In the genomic region with DNA sequence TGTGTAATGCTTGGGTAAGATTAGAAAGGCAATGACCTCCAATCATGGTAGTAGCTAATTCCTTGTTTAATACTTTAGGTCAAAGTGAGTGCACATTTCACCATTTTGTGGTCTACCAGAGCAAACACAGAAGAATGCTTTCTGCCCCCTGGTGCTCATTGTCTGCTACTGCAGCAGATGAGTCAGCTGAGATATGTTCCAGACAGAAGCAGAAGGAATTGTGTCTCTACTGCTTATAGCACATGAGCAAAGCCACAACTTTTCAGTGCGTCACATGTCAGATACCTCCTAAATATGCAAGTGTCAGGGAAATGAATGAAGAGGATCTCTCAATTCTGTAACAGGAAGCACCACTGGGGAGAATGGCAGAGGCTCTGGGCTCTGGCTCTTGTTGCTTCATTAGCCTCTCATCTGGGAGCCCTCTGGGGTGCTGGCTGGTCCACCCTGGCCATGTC, we compare ENCODE assay signal across 1 cellular context.
TF ChIP-seq lines count a peak whose summit lies in the region.

No MANE protein-coding gene starts in this region.

TF ChIP-seq in HepG2, 621 proteins besides CTCF, POLR2A, EP300 and RAD21 (continued from another document and continues in another):
- TF ChIP-seq, protein P1, sequence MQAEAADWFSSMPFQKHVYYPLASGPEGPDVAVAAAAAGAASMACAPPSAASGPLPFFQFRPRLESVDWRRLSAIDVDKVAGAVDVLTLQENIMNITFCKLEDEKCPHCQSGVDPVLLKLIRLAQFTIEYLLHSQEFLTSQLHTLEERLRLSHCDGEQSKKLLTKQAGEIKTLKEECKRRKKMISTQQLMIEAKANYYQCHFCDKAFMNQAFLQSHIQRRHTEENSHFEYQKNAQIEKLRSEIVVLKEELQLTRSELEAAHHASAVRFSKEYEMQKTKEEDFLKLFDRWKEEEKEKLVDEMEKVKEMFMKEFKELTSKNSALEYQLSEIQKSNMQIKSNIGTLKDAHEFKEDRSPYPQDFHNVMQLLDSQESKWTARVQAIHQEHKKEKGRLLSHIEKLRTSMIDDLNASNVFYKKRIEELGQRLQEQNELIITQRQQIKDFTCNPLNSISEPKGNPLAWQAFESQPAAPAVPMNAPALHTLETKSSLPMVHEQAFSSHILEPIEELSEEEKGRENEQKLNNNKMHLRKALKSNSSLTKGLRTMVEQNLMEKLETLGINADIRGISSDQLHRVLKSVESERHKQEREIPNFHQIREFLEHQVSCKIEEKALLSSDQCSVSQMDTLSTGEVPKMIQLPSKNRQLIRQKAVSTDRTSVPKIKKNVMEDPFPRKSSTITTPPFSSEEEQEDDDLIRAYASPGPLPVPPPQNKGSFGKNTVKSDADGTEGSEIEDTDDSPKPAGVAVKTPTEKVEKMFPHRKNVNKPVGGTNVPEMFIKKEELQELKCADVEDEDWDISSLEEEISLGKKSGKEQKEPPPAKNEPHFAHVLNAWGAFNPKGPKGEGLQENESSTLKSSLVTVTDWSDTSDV (CRISPR knock-in tag; IDR thresholded peaks at IDR 0.05): no peak
- TF ChIP-seq ZNF543 (CRISPR knock-in tag; IDR thresholded peaks at IDR 0.05): no peak
- TF ChIP-seq, protein P2, sequence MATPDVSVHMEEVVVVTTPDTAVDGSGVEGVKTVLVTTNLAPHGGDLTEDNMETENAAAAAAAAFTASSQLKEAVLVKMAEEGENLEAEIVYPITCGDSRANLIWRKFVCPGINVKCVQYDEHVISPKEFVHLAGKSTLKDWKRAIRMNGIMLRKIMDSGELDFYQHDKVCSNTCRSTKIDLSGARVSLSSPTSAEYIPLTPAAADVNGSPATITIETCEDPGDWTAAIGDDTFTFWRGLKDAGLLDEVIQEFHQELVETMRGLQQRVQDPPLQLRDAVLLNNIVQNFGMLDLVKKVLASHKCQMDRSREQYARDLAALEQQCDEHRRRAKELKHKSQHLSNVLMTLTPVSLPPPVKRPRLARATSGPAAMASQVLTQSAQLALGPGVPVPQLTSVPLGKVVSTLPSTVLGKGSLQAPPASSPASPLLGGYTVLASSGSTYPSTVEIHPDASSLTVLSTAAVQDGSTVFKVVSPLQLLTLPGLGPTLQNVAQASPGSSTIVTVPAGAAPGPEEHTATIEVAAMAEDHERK (CRISPR knock-in tag; IDR thresholded peaks at IDR 0.05; ENCODE audit: low read depth): no peak
- peak; percentile 95 for TF ChIP-seq STAG1 (CRISPR knock-in tag; IDR thresholded peaks at IDR 0.05)
- no peak for TF ChIP-seq BORCS8-MEF2B (CRISPR knock-in tag; IDR thresholded peaks at IDR 0.05)
- no peak for TF ChIP-seq ZSCAN21 (CRISPR knock-in tag; IDR thresholded peaks at IDR 0.05; ENCODE audit: borderline replicate concordance)
- TF ChIP-seq, protein P3, sequence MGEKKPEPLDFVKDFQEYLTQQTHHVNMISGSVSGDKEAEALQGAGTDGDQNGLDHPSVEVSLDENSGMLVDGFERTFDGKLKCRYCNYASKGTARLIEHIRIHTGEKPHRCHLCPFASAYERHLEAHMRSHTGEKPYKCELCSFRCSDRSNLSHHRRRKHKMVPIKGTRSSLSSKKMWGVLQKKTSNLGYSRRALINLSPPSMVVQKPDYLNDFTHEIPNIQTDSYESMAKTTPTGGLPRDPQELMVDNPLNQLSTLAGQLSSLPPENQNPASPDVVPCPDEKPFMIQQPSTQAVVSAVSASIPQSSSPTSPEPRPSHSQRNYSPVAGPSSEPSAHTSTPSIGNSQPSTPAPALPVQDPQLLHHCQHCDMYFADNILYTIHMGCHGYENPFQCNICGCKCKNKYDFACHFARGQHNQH (CRISPR knock-in tag; IDR thresholded peaks at IDR 0.05): 0 out of 2 replicates have a peak, but pooled peaks have one; percentile 24
- TF ChIP-seq, protein P4, sequence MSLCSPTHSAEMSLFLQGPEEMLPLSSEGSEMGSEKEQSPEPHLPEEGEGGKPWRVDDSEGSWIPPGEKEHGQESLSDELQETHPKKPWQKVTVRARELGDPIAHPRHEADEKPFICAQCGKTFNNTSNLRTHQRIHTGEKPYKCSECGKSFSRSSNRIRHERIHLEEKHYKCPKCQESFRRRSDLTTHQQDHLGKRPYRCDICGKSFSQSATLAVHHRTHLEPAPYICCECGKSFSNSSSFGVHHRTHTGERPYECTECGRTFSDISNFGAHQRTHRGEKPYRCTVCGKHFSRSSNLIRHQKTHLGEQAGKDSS (CRISPR knock-in tag; IDR thresholded peaks at IDR 0.05; ENCODE audit: borderline replicate concordance, low read depth): peak; percentile 66; the same call in 1 of the 2 replicates
- TF ChIP-seq MEIS2 (CRISPR knock-in tag; IDR thresholded peaks at IDR 0.05): no peak
- peak; percentile 36; the same call in 1 of the 2 replicates for TF ChIP-seq ZNF614 (CRISPR knock-in tag; IDR thresholded peaks at IDR 0.05; ENCODE audit: borderline replicate concordance)
- TF ChIP-seq ZBTB8A (CRISPR knock-in tag; IDR thresholded peaks at IDR 0.05; ENCODE audit: borderline replicate concordance, low read depth): no peak
- no peak for TF ChIP-seq NR2F1 (CRISPR knock-in tag; IDR thresholded peaks at IDR 0.05)
- TF ChIP-seq, protein P5, sequence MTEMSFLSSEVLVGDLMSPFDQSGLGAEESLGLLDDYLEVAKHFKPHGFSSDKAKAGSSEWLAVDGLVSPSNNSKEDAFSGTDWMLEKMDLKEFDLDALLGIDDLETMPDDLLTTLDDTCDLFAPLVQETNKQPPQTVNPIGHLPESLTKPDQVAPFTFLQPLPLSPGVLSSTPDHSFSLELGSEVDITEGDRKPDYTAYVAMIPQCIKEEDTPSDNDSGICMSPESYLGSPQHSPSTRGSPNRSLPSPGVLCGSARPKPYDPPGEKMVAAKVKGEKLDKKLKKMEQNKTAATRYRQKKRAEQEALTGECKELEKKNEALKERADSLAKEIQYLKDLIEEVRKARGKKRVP (CRISPR knock-in tag; IDR thresholded peaks at IDR 0.05): peak in 1 of 2 experiments; percentile 23; a peak in 1 of 4 replicates
- no peak for TF ChIP-seq EZH2 (conservative IDR thresholded peaks at IDR 0.05; ENCODE audit: low read depth, low read length)
- no peak for TF ChIP-seq THYN1 (CRISPR knock-in tag; IDR thresholded peaks at IDR 0.05; ENCODE audit: borderline replicate concordance, low read depth)
- TF ChIP-seq ISX (CRISPR knock-in tag; conservative IDR thresholded peaks at IDR 0.05): no peak
- no peak for TF ChIP-seq NFE2 (CRISPR knock-in tag; IDR thresholded peaks at IDR 0.05)
- TF ChIP-seq CBFB (CRISPR knock-in tag; IDR thresholded peaks at IDR 0.05): peak; percentile 86
- 0 out of 2 replicates have a peak, but pooled peaks have one; percentile 41 for TF ChIP-seq RELA (CRISPR knock-in tag; IDR thresholded peaks at IDR 0.05)
- TF ChIP-seq, protein P6, sequence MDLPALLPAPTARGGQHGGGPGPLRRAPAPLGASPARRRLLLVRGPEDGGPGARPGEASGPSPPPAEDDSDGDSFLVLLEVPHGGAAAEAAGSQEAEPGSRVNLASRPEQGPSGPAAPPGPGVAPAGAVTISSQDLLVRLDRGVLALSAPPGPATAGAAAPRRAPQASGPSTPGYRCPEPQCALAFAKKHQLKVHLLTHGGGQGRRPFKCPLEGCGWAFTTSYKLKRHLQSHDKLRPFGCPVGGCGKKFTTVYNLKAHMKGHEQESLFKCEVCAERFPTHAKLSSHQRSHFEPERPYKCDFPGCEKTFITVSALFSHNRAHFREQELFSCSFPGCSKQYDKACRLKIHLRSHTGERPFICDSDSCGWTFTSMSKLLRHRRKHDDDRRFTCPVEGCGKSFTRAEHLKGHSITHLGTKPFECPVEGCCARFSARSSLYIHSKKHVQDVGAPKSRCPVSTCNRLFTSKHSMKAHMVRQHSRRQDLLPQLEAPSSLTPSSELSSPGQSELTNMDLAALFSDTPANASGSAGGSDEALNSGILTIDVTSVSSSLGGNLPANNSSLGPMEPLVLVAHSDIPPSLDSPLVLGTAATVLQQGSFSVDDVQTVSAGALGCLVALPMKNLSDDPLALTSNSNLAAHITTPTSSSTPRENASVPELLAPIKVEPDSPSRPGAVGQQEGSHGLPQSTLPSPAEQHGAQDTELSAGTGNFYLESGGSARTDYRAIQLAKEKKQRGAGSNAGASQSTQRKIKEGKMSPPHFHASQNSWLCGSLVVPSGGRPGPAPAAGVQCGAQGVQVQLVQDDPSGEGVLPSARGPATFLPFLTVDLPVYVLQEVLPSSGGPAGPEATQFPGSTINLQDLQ (CRISPR knock-in tag; IDR thresholded peaks at IDR 0.05): no peak
- no peak for TF ChIP-seq TCF7L2 (IDR thresholded peaks at IDR 0.05; ENCODE audit: low read depth, low read length)
- TF ChIP-seq, protein P7, sequence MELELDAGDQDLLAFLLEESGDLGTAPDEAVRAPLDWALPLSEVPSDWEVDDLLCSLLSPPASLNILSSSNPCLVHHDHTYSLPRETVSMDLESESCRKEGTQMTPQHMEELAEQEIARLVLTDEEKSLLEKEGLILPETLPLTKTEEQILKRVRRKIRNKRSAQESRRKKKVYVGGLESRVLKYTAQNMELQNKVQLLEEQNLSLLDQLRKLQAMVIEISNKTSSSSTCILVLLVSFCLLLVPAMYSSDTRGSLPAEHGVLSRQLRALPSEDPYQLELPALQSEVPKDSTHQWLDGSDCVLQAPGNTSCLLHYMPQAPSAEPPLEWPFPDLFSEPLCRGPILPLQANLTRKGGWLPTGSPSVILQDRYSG (CRISPR knock-in tag; IDR thresholded peaks at IDR 0.05): no peak
- no peak for TF ChIP-seq ZNF350 (CRISPR knock-in tag; IDR thresholded peaks at IDR 0.05; ENCODE audit: borderline replicate concordance, low read depth)
- no peak for TF ChIP-seq ASH2L (IDR thresholded peaks at IDR 0.05; ENCODE audit: insufficient read length, low read depth, low read length)
- TF ChIP-seq JUND (CRISPR knock-in tag; IDR thresholded peaks at IDR 0.05): no peak
- no peak for TF ChIP-seq ARID2 (CRISPR knock-in tag; IDR thresholded peaks at IDR 0.05; ENCODE audit: borderline replicate concordance)
- TF ChIP-seq ZNF775 (CRISPR knock-in tag; IDR thresholded peaks at IDR 0.05; ENCODE audit: borderline replicate concordance): no peak
- 0 out of 4 replicates have a peak, but pooled peaks of 1 of the 2 experiments have one; percentile 12 for TF ChIP-seq MAFK (conservative IDR thresholded peaks at IDR 0.05 in 1 of 2, IDR thresholded peaks at IDR 0.05 in 1 of 2; ENCODE audit: low read length in 2 of 2)
- TF ChIP-seq, protein P8, sequence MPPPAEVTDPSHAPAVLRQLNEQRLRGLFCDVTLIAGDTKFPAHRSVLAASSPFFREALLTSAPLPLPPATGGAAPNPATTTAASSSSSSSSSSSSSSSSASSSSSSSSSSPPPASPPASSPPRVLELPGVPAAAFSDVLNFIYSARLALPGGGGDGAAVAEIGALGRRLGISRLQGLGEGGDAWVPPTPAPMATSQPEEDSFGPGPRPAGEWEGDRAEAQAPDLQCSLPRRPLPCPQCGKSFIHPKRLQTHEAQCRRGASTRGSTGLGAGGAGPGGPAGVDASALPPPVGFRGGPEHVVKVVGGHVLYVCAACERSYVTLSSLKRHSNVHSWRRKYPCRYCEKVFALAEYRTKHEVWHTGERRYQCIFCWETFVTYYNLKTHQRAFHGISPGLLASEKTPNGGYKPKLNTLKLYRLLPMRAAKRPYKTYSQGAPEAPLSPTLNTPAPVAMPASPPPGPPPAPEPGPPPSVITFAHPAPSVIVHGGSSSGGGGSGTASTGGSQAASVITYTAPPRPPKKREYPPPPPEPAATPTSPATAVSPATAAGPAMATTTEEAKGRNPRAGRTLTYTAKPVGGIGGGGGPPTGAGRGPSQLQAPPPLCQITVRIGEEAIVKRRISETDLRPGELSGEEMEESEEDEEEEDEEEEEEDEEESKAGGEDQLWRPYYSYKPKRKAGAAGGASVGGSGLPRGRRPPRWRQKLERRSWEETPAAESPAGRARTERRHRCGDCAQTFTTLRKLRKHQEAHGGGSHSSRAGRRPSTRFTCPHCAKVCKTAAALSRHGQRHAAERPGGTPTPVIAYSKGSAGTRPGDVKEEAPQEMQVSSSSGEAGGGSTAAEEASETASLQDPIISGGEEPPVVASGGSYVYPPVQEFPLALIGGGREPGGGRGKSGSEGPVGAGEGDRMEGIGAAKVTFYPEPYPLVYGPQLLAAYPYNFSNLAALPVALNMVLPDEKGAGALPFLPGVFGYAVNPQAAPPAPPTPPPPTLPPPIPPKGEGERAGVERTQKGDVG (CRISPR knock-in tag; IDR thresholded peaks at IDR 0.05; ENCODE audit: borderline replicate concordance): no peak
- TF ChIP-seq, protein P9, sequence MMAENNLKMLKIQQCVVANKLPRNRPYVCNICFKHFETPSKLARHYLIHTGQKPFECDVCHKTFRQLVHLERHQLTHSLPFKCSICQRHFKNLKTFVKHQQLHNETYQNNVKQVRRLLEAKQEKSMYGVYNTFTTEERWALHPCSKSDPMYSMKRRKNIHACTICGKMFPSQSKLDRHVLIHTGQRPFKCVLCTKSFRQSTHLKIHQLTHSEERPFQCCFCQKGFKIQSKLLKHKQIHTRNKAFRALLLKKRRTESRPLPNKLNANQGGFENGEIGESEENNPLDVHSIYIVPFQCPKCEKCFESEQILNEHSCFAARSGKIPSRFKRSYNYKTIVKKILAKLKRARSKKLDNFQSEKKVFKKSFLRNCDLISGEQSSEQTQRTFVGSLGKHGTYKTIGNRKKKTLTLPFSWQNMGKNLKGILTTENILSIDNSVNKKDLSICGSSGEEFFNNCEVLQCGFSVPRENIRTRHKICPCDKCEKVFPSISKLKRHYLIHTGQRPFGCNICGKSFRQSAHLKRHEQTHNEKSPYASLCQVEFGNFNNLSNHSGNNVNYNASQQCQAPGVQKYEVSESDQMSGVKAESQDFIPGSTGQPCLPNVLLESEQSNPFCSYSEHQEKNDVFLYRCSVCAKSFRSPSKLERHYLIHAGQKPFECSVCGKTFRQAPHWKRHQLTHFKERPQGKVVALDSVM (CRISPR knock-in tag; IDR thresholded peaks at IDR 0.05): no peak
- no peak for TF ChIP-seq NR2F2 (IDR thresholded peaks at IDR 0.05; ENCODE audit: borderline replicate concordance, low read depth)
- TF ChIP-seq, protein P10, sequence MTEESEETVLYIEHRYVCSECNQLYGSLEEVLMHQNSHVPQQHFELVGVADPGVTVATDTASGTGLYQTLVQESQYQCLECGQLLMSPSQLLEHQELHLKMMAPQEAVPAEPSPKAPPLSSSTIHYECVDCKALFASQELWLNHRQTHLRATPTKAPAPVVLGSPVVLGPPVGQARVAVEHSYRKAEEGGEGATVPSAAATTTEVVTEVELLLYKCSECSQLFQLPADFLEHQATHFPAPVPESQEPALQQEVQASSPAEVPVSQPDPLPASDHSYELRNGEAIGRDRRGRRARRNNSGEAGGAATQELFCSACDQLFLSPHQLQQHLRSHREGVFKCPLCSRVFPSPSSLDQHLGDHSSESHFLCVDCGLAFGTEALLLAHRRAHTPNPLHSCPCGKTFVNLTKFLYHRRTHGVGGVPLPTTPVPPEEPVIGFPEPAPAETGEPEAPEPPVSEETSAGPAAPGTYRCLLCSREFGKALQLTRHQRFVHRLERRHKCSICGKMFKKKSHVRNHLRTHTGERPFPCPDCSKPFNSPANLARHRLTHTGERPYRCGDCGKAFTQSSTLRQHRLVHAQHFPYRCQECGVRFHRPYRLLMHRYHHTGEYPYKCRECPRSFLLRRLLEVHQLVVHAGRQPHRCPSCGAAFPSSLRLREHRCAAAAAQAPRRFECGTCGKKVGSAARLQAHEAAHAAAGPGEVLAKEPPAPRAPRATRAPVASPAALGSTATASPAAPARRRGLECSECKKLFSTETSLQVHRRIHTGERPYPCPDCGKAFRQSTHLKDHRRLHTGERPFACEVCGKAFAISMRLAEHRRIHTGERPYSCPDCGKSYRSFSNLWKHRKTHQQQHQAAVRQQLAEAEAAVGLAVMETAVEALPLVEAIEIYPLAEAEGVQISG (CRISPR knock-in tag; IDR thresholded peaks at IDR 0.05): no peak
- no peak for TF ChIP-seq ZNF883 (CRISPR knock-in tag; IDR thresholded peaks at IDR 0.05; ENCODE audit: not compliant biosample characterization)
- 0 out of 2 replicates have a peak, but pooled peaks have one; percentile 18 for TF ChIP-seq SIN3B (IDR thresholded peaks at IDR 0.05; ENCODE audit: low read length)
- TF ChIP-seq FOXO1 (CRISPR knock-in tag; IDR thresholded peaks at IDR 0.05): 0 out of 2 replicates have a peak, but pooled peaks have one; percentile 50
- TF ChIP-seq MEIS1 (CRISPR knock-in tag; IDR thresholded peaks at IDR 0.05; ENCODE audit: borderline replicate concordance): no peak
- no peak for TF ChIP-seq IKZF1 (IDR thresholded peaks at IDR 0.05)
- TF ChIP-seq ZBTB3 (CRISPR knock-in tag; IDR thresholded peaks at IDR 0.05; ENCODE audit: borderline replicate concordance, low read depth): no peak
- TF ChIP-seq SRSF9 (IDR thresholded peaks at IDR 0.05; ENCODE audit: borderline replicate concordance, insufficient read depth, low read depth, low read length, poor library complexity, severe bottlenecking): no peak
